Comparison of ENCODE assay signal across 2 cellular contexts in genomic region chr7:128408709-128409434, GRCh38.
TF ChIP-seq lines count a peak whose summit lies in the region.

No MANE protein-coding gene starts in this region.

TF ChIP-seq in SK-N-SH, 30 proteins besides CTCF, POLR2A, EP300 and RAD21 (continued from another document):
- no peak for TF ChIP-seq MAX (IDR thresholded peaks at IDR 0.05; ENCODE audit: low read depth)
- TF ChIP-seq NFIC (IDR thresholded peaks at IDR 0.05; ENCODE audit: borderline replicate concordance) = no peak
- no peak for TF ChIP-seq NRF1 (IDR thresholded peaks at IDR 0.05; ENCODE audit: low read depth, low read length)
- no peak for TF ChIP-seq MXI1 (IDR thresholded peaks at IDR 0.05; ENCODE audit: low read depth, low read length)
- TF ChIP-seq RCOR1 (IDR thresholded peaks at IDR 0.05; ENCODE audit: low read length) = no peak
- TF ChIP-seq CHD2 (IDR thresholded peaks at IDR 0.05; ENCODE audit: low read length, partially characterized antibody) = no peak
- no peak for TF ChIP-seq JUND (IDR thresholded peaks at IDR 0.05)
- no peak for TF ChIP-seq SMC3 (IDR thresholded peaks at IDR 0.05; ENCODE audit: low read depth, low read length)
- TF ChIP-seq ZBTB33 (IDR thresholded peaks at IDR 0.05; ENCODE audit: borderline replicate concordance, low read depth) = no peak
- TF ChIP-seq ELF1 (IDR thresholded peaks at IDR 0.05) = no peak
- TF ChIP-seq REST (IDR thresholded peaks at IDR 0.05; ENCODE audit: low read depth, low read length) = no peak

TF ChIP-seq in SK-N-SH treated with all-trans-retinoic acid at 6 μM for 48 hours, 23 proteins besides CTCF, POLR2A, EP300 and RAD21 (continued from another document):
- TF ChIP-seq TSHZ2 (CRISPR knock-in tag; IDR thresholded peaks at IDR 0.05) = no peak
- TF ChIP-seq BACH2 (CRISPR knock-in tag; IDR thresholded peaks at IDR 0.05; ENCODE audit: borderline replicate concordance) = no peak
- TF ChIP-seq ESRRG (CRISPR knock-in tag; IDR thresholded peaks at IDR 0.05) = no peak
- no peak for TF ChIP-seq PATZ1 (CRISPR knock-in tag; IDR thresholded peaks at IDR 0.05; ENCODE audit: borderline replicate concordance)
- no peak for TF ChIP-seq TCF4 (CRISPR knock-in tag; IDR thresholded peaks at IDR 0.05; ENCODE audit: borderline replicate concordance)
- TF ChIP-seq TOX (CRISPR knock-in tag; IDR thresholded peaks at IDR 0.05; ENCODE audit: borderline replicate concordance) = no peak
- TF ChIP-seq ZFP3 (CRISPR knock-in tag; IDR thresholded peaks at IDR 0.05) = no peak
